Comparison of ENCODE assay signal across 6 cellular contexts in the genomic region with DNA sequence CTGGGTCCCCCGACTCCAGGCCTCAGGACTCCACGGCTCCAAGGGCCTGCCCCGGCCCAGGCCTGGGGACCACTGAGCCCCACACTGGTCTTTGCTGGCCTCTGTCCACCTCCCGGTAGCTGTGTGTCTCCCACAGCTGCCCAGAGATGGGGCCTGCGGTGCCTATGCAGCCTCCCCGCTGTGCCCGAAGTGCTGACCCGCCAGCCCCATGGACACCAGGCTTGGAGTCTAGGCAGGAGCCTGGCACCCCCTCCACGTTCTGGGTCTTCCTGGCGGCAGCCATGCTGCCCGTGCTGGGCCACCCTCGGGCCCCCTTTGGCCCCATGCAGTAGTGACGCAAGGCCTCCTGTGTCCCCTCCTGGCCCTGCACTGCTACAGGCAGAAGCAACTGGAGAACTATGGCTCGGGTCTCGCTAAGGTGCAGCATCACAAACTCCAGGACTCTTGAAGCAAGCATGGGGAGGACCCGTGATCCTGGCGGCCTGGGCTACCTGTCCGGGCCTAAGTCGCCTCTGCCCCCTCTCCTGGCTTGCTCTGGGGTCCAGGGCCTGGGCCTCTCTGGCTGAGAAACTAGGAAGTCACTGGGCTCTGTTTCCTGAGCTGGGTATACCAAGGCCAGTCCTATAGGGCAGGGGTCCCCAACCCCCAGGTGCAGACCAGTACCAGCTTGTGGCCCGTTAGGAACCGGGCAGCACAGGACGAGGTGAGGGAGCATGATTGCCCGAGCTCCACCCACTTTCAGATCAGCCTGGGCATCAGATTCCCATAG. TPM values are rescaled to one million over a fixed set of nuclear protein-coding genes. Genes with fewer than 3 reads are reported as not detected.
DNase-seq lines count a peak whose midpoint lies in the region; ATAC-seq and TF ChIP-seq lines count a peak whose summit lies in the region.

No MANE protein-coding gene starts in this region.

- H3K4me1 Mint-ChIP-seq in Caco-2 (ENCODE audit: low read depth, unreplicated experiment), result peaks cover 5% of the 10 kb centered on the region
- H3K4me1 Mint-ChIP-seq in effector memory CD8-positive, alpha-beta T cell (ENCODE audit: low read depth in 2 of 2), result peaks cover 12% of the 10 kb centered on the region in 2 donors

- peak overlapping the region; percentile 71 for H3K9ac ChIP-seq in HUES6 (ENCODE audit: low read length)

- H3K9me3 Mint-ChIP-seq in Caco-2 (ENCODE audit: unreplicated experiment), result no peaks in the 10 kb centered on the region
- H3K9me3 Mint-ChIP-seq in effector memory CD8-positive, alpha-beta T cell, result no peaks in the 10 kb centered on the region

- no peak for ATAC-seq in effector memory CD8-positive, alpha-beta T cell (replicated peaks)

- H3K4me3 Mint-ChIP-seq in Caco-2 (ENCODE audit: unreplicated experiment), result peak overlapping the region; percentile 80
- peak overlapping the region; percentile 82 to 85 for H3K4me3 Mint-ChIP-seq in effector memory CD8-positive, alpha-beta T cell

- H3K27ac ChIP-seq in HUES6 (ENCODE audit: low read depth, low read length) (0 out of 2 replicates have a peak overlapping the region, but pooled peaks have one; percentile 67), sigmoid colon (peak overlapping the region; percentile 95 to 99 (median 97))

- POLR2A ChIA-PET in Caco-2 (lab: Charles Lee), result no interaction called here

- H3K36me3 ChIP-seq in Caco-2 (ENCODE audit: control insufficient read depth, insufficient read depth, low read length) (peaks cover 2% of the 10 kb centered on the region; the same call in 1 of the 2 replicates), HUES6 (ENCODE audit: control insufficient read depth, insufficient read depth, low read length) (peaks cover 21% of the 10 kb centered on the region), sigmoid colon (peaks cover 0 to 25% (median 10%) of the 10 kb centered on the region in 4 donors)

- BruUV-seq in Caco-2 (replicated peaks; lab: Mats Ljungman, UMichigan), result no TSS peak

- no peak for TF ChIP-seq EP300 in sigmoid colon (IDR thresholded peaks at IDR 0.05)

- no peak for DNase-seq in Caco-2
- no peak for DNase-seq in effector memory CD8-positive, alpha-beta T cell
- DNase-seq in sigmoid colon, result no peak
- DNase-seq in germinal center (ENCODE audit: low spot score), result no peak
- DNase-seq in stimulated activated CD4-positive, alpha-beta T cell treated with anti-CD3 and anti-CD28 coated beads, Interleukin-4, amount 100 ng/mL, for 1 hour, result no peak

- H3K9me3 ChIP-seq in Caco-2, result no peaks in the 10 kb centered on the region
- no peaks in the 10 kb centered on the region for H3K9me3 ChIP-seq in HUES6 (ENCODE audit: control insufficient read depth, insufficient read depth, low read depth, low read length)
- no peaks in the 10 kb centered on the region for H3K9me3 ChIP-seq in sigmoid colon

- WGBS in sigmoid colon, 2 donors, result 60 to 63% methylated on average over 23 of the region's 23 CpGs

- H3K4me1 ChIP-seq in Caco-2, result peaks cover 4% of the 10 kb centered on the region; the same call in 1 of the 2 replicates
- H3K4me1 ChIP-seq in HUES6 (ENCODE audit: control insufficient read depth, insufficient read depth, low read length), result peaks cover 20% of the 10 kb centered on the region; the same call in 1 of the 2 replicates
- H3K4me1 ChIP-seq in sigmoid colon, result peaks cover 0 to 27% (median 19%) of the 10 kb centered on the region in 4 donors

- H3K4me3 ChIP-seq in Caco-2 (ENCODE audit: low read depth, low read length), result peak overlapping the region; percentile 96
- peak overlapping the region; percentile 78 for H3K4me3 ChIP-seq in HUES6 (ENCODE audit: low read depth, low read length)
- peak overlapping the region; percentile 84 to 100 (median 96) for H3K4me3 ChIP-seq in sigmoid colon

- intact Hi-C loops in Caco-2 (cut with micrococcal nuclease; ENCODE audit: unreplicated experiment), result no loop called here
- intact Hi-C loops in sigmoid colon (cut with DNase I), result loop anchor here (2.0 to 10.0 kb wide), 3 partner anchors 30 to 260 kb away; a partner anchor contains a TSS

- TF ChIP-seq CTCF in Caco-2 (IDR thresholded peaks at IDR 0.05; ENCODE audit: insufficient read depth in 1 of 2, low read depth in 1 of 2, low read length in 1 of 2, severe bottlenecking in 1 of 2, unreplicated experiment in 1 of 2) (no peak), sigmoid colon (IDR thresholded peaks at IDR 0.05) (no peak)

- peak overlapping the region; percentile 85 for H3K27ac Mint-ChIP-seq in Caco-2 (ENCODE audit: unreplicated experiment)
- peak overlapping the region; percentile 91 for H3K27ac Mint-ChIP-seq in effector memory CD8-positive, alpha-beta T cell

- TF ChIP-seq POLR2A in sigmoid colon (IDR thresholded peaks at IDR 0.05), result no peak

- CTCF ChIA-PET in Caco-2 (lab: Charles Lee), result no interaction called here

- H3K27me3 ChIP-seq in Caco-2 (replicated peaks; ENCODE audit: control insufficient read depth, insufficient read depth, low read length), result no peaks in the 10 kb centered on the region
- no peaks in the 10 kb centered on the region for H3K27me3 ChIP-seq in HUES6 (ENCODE audit: control insufficient read depth, insufficient read depth, low read length)
- H3K27me3 ChIP-seq in sigmoid colon, result peaks cover 5 to 21% (median 15%) of the 10 kb centered on the region in 3 donors

- H3K27me3 Mint-ChIP-seq in Caco-2 (ENCODE audit: insufficient read depth, unreplicated experiment), result no peaks in the 10 kb centered on the region
- no peaks in the 10 kb centered on the region for H3K27me3 Mint-ChIP-seq in effector memory CD8-positive, alpha-beta T cell

- H3K36me3 Mint-ChIP-seq in Caco-2 (ENCODE audit: insufficient read depth, unreplicated experiment), result peaks cover 46% of the 10 kb centered on the region
- peaks cover 53% of the 10 kb centered on the region for H3K36me3 Mint-ChIP-seq in effector memory CD8-positive, alpha-beta T cell (ENCODE audit: insufficient read depth)

RNA-seq across cellular contexts. Expression of a gene that starts 0.9 kb away (rescaled TPM):
- total RNA-seq in Caco-2 (2022) (17.1 and 21.8 TPM in 2 replicates), sigmoid colon (10 to 100 TPM in 2 of 4 donors, 1 to 10 TPM in 2; 5.7 to 11.7 (median 9.8) TPM)
- 10 to 100 TPM; 19.2 to 29.7 (median 28.7) TPM for polyA plus RNA-seq in sigmoid colon

RNA-seq across cellular contexts. Expression of a gene that starts 1.1 kb away (rescaled TPM):
- total RNA-seq in Caco-2 (2022) (244 and 257 TPM in 2 replicates), sigmoid colon (100 to 1,000 TPM; 104 to 244 (median 194) TPM)
- polyA plus RNA-seq in sigmoid colon, result 1,000 to 10,000 TPM in 2 of 3 donors, 100 to 1,000 TPM in 1; 610 to 1,302 (median 1,156) TPM

RNA-seq across cellular contexts. Expression of a gene that starts 13.7 kb away (rescaled TPM):
- total RNA-seq in Caco-2 (2022) (0.20 TPM in 1 of 2 replicates, not detected in the other), sigmoid colon (1 to 10 TPM; 3.9 to 5.0 (median 4.5) TPM)
- polyA plus RNA-seq in sigmoid colon, result 1 to 10 TPM; 2.4 to 6.4 (median 4.6) TPM

RNA-seq across cellular contexts. Expression of a gene that starts 30.4 kb away (rescaled TPM):
- total RNA-seq in Caco-2 (2022), result 36.6 and 38.0 TPM in 2 replicates
- total RNA-seq in sigmoid colon, result 10 to 100 TPM; 26.4 to 60.1 (median 40.2) TPM
- polyA plus RNA-seq in sigmoid colon, result 10 to 100 TPM; 15.6 to 52.9 (median 24.5) TPM

RNA-seq across cellular contexts. Expression of a gene that starts 49.8 kb away (rescaled TPM):
- total RNA-seq in Caco-2 (2022), result not detected in 2 replicates
- 1 to 10 TPM in 2 of 4 donors, under 1 TPM in 1, not detected in 1; 0.41 to 5.4 (median 2.6) TPM for total RNA-seq in sigmoid colon
- 1 to 10 TPM in 1 of 3 donors, under 1 TPM in 2; under 0.01 to 4.1 (median 0.46) TPM for polyA plus RNA-seq in sigmoid colon
